Comparison of ENCODE assay signal across 21 cellular contexts in genomic region chr16:64254443-64255367, GRCh38.
"Had no signal": no experiment of that assay in that cellular context is flagged by ENCODE, and none has a peak within 500 bp of the region (broad histone marks: within the 10 kb centered on the region; RNA-seq: fewer than 3 reads in every experiment).

No MANE protein-coding gene starts in this region.

- H3K9ac ChIP-seq: KMS-11, SK-N-SH had no signal

- ATAC-seq: K562, Panc1, PC-3 had no signal

- H3K9me3 ChIP-seq: SK-N-SH had no signal

- H3K27ac ChIP-seq: KMS-11, RWPE1 had no signal

- FAIRE-seq: K562 had no signal

- H3K4me2 ChIP-seq: KMS-11, SK-N-SH had no signal

- DNase-seq: NCI-H1092; NCI-H1105 treated with DMSO at 0.1 percent for 48 hours; NCI-H1417 treated with DMSO at 0.1 percent for 48 hours; NCI-H146; NCI-H1694 treated with DMSO at 0.1 percent for 48 hours; NCI-H2029; NCI-H2081 treated with DMSO at 0.1 percent for 48 hours; NCI-H2171; NCI-H226; NCI-H446; NCI-H510A; NCI-H524 treated with DMSO at 0.1 percent for 48 hours; NCI-H774; NK-92 treated with Interleukin-12 subunit alpha and Interleukin-12 subunit beta, amount 100 ng/mL, for 24 hours; PC-3; SHP77; SK-N-SH had no signal

- H3K4me3 ChIP-seq: K562 had no signal

- H3K9me2 ChIP-seq: SK-N-SH had no signal
